1 cellular context compared by ENCODE assay signal in the genomic region with DNA sequence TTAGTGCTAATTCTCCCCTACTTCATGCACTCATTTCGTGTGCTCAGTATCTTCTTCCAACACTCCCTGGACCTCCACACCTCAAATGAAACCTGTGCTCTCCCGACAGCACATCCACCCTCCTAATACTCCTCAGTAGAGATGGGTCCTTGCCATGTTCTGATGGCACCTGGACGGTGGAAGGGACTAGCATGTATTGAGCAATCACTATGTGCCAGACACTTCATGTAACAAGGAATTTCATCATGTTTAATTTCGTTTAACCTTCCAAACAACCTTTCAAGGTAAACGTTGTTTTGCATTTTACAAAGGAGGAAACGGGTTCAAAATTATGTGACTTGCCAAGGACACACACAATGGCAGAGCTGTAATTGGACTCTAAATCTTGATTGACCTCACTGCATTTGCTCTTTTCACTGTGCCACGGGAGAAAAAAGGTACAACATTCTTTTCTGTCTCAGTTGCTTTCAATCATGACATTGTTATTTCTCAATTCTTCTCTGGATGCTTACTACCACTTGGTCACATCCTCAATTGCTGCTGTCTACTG.
TF ChIP-seq lines count a peak whose summit lies in the region.

No MANE protein-coding gene starts in this region.

TF ChIP-seq in GM23338, 12 proteins besides CTCF, POLR2A, EP300 and RAD21 (continued from another document):
- TF ChIP-seq ZNF462 (CRISPR knock-in tag; IDR thresholded peaks at IDR 0.05), result no peak
